8 cellular contexts compared by ENCODE assay signal in the genomic region with DNA sequence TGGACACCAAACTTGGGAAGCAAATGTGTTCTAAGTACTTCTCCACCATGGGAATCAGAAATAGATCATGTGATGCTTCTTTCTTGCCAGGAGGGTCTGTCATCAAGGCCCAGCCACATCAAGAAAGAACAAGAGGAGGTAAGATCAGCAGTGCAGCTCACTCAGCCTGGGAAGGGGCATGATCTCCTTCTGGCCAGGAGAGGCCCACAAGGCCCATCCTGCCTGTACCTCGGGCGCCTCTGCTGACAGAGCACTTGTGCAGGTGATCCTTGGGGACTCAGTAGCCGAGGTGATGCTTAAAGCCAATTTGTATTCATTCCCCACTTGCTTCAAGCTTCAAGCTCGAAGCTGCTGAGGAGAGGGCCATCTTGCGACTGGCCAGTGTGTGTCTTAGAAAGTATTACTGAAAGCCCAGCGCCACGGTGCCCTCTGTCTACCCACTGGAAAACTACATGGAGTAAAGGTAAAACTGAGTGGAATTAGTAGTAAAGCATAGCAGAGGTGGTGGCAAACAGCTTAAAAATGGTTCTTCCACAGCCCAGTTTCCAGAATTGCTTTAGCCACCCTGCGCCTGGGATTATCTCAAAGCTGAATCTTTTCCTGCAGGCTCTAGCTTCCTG. TPM values are rescaled to one million over a fixed set of nuclear protein-coding genes. Genes with fewer than 3 reads are reported as not detected.
A peak's percentile ranks its signal among the peaks of the same experiment; 100 is the strongest.
DNase-seq lines count a peak whose midpoint lies in the region; ATAC-seq, FAIRE-seq and TF ChIP-seq lines count a peak whose summit lies in the region.

No MANE protein-coding gene starts in this region.

- dilution Hi-C loops in keratinocyte (cut with MboI; ENCODE audit: extremely low pct_ligation_motif_present, low sequenced_read_pairs) = no loop called here

- no peak overlapping the region for H3K9ac ChIP-seq in keratinocyte (ENCODE audit: control insufficient read depth, extremely low read depth, insufficient read depth, low read length)

- H3K79me2 ChIP-seq in keratinocyte (ENCODE audit: control insufficient read depth, insufficient read depth, low read length) = no peaks in the 10 kb centered on the region

- H3K27ac ChIP-seq in keratinocyte (ENCODE audit: control insufficient read depth, insufficient read depth, low read length) = no peak overlapping the region

- ATAC-seq in GM21447 (IDR thresholded peaks at IDR 0.05; ENCODE audit: unreplicated experiment) (no peak), GM18861 (IDR thresholded peaks at IDR 0.05; ENCODE audit: unreplicated experiment) (no peak)

- peaks cover 2 to 7% of the 10 kb centered on the region in 2 experiments for H3K36me3 ChIP-seq in keratinocyte (ENCODE audit: control insufficient read depth in 2 of 2, extremely low read depth in 1 of 2, insufficient read depth in 2 of 2, low read length in 2 of 2)

- H3K9me3 ChIP-seq in keratinocyte (ENCODE audit: control insufficient read depth, low read depth, low read length) = no peaks in the 10 kb centered on the region

- H4K20me1 ChIP-seq in keratinocyte (ENCODE audit: control insufficient read depth, extremely low read depth, insufficient read depth, low read length) = no peaks in the 10 kb centered on the region

- DNase-seq in AG09309 (ENCODE audit: low read depth) (no peak), HFF-Myc (ENCODE audit: extremely low read depth, low read depth) (no peak), anterior cingulate cortex (lab: John Stamatoyannopoulos, UW) (peak in 37 of 58 donors; percentile 7 to 72 (median 46)), keratinocyte (ENCODE audit: low read depth, low spot score) (no peak), NCI-H1048 (lab: John Stamatoyannopoulos, UW) (no peak), DMS153 treated with DMSO at 0.1 percent for 48 hours (lab: John Stamatoyannopoulos, UW; ENCODE audit: unreplicated experiment) (no peak)

- TF ChIP-seq CTCF in AG09309 (IDR thresholded peaks at IDR 0.05; ENCODE audit: control insufficient read depth, insufficient read depth, low read depth, low read length, missing control alignments) (peak; percentile 47), HFF-Myc (IDR thresholded peaks at IDR 0.05; ENCODE audit: low read depth, low read length, missing control alignments) (peak; percentile 56), keratinocyte (optimal IDR thresholded peaks at IDR 0.05 in 1 of 3, IDR thresholded peaks at IDR 0.05 in 1 of 3, conservative IDR thresholded peaks at IDR 0.05 in 1 of 3; ENCODE audit: extremely low read depth in 1 of 3, insufficient read depth in 2 of 3, low read length in 3 of 3) (peak; percentile 42 to 55 (median 45))

- no peaks in the 10 kb centered on the region for H3K27me3 ChIP-seq in keratinocyte (ENCODE audit: control insufficient read depth, extremely low read depth, insufficient read depth, low read length)

- no peaks in the 10 kb centered on the region for H3K4me1 ChIP-seq in keratinocyte (ENCODE audit: control insufficient read depth, extremely low read depth, insufficient read depth, low read length)

- H3K9me1 ChIP-seq in keratinocyte (ENCODE audit: control insufficient read depth, extremely low read depth, insufficient read depth, low read length) = no peaks in the 10 kb centered on the region

- no peak overlapping the region for H3K4me2 ChIP-seq in keratinocyte (ENCODE audit: control insufficient read depth, extremely low read depth, insufficient read depth, low read depth, low read length)

- no peak overlapping the region for H2AFZ ChIP-seq in keratinocyte (ENCODE audit: control insufficient read depth, low read length)

- FAIRE-seq in keratinocyte (lab: Jason Lieb, UNC) = no peak

- no peak overlapping the region for H3K4me3 ChIP-seq in AG09309 (ENCODE audit: control insufficient read depth, low read depth, low read length)
- no peak overlapping the region for H3K4me3 ChIP-seq in HFF-Myc (replicated peaks; ENCODE audit: low read depth, low read length)
- no peak overlapping the region for H3K4me3 ChIP-seq in keratinocyte (ENCODE audit: control insufficient read depth in 2 of 3, extremely low read depth in 1 of 3, insufficient read depth in 2 of 3, low read depth in 1 of 3, low read length in 3 of 3)

RNA-seq across cellular contexts. Expression of a gene that starts 26.2 kb away (rescaled TPM):
- 106 to 255 TPM (median 196 TPM) in 3 replicates for polyA plus RNA-seq in keratinocyte
- polyA plus RNA-seq in keratinocyte (2011; ENCODE audit: low read depth) = 150 TPM
- 132 and 225 TPM in 2 replicates for polyA plus RNA-seq in keratinocyte (2011; cell fraction: cytosol; rRNA removed)
- 56.6 and 75.0 TPM in 2 replicates for polyA plus RNA-seq in keratinocyte (2011; cell fraction: nucleus; rRNA removed)
- 226 and 229 TPM in 2 replicates for polyA plus RNA-seq in keratinocyte (2012; ENCODE audit: low replicate concordance)
- polyA minus RNA-seq in keratinocyte = 35.4 to 98.9 TPM (median 54.1 TPM) in 3 replicates
- 166 TPM for polyA minus RNA-seq in keratinocyte (2011; cell fraction: cytosol; rRNA and poly(A)+ RNA removed)
- 34.2 and 46.6 TPM in 2 replicates for polyA minus RNA-seq in keratinocyte (2011; cell fraction: nucleus; rRNA and poly(A)+ RNA removed)

RNA-seq across cellular contexts. Expression of a gene that starts 53.3 kb away (rescaled TPM):
- polyA plus RNA-seq in keratinocyte = 1.7 to 4.5 TPM (median 2.0 TPM) in 3 replicates
- not detected for polyA plus RNA-seq in keratinocyte (2011; ENCODE audit: low read depth)
- polyA plus RNA-seq in keratinocyte (2011; cell fraction: cytosol; rRNA removed) = 1.5 and 1.9 TPM in 2 replicates
- 7.1 and 8.8 TPM in 2 replicates for polyA plus RNA-seq in keratinocyte (2011; cell fraction: nucleus; rRNA removed)
- polyA plus RNA-seq in keratinocyte (2012; ENCODE audit: low replicate concordance) = 0.37 and 2.9 TPM in 2 replicates
- 2.9 to 12.0 TPM (median 4.0 TPM) in 3 replicates for polyA minus RNA-seq in keratinocyte
- polyA minus RNA-seq in keratinocyte (2011; cell fraction: cytosol; rRNA and poly(A)+ RNA removed) = 1.3 TPM
- polyA minus RNA-seq in keratinocyte (2011; cell fraction: nucleus; rRNA and poly(A)+ RNA removed) = 2.6 and 8.3 TPM in 2 replicates

Comparison
In these comparisons a context has a peak if more than half of its experiments do, and no peak if none do; other contexts are left out.
1. DNase-seq: peak in anterior cingulate cortex (37 of 58); none in AG09309 (single experiment), HFF-Myc (single experiment), keratinocyte (single experiment), NCI-H1048 (single experiment) and DMS153 treated with DMSO at 0.1 percent for 48 hours (single experiment).
2. Peak in every context shown above with its lines, with median percentiles within 50 percentile points of each other: CTCF ChIP-seq.